ENCODE assay signal across 1 cellular context in genomic region chr2:27915191-27915590, GRCh38.
TF ChIP-seq lines count a peak whose summit lies in the region.

No MANE protein-coding gene starts in this region.

TF ChIP-seq in A549, 52 proteins besides CTCF, POLR2A, EP300 and RAD21 (continued from another document):
- TF ChIP-seq RCOR1 (IDR thresholded peaks at IDR 0.05; ENCODE audit: low read depth, low read length) = no peak
- no peak for TF ChIP-seq KDM1A (IDR thresholded peaks at IDR 0.05; ENCODE audit: low read depth)
- TF ChIP-seq CEBPB (IDR thresholded peaks at IDR 0.05) = no peak
- no peak for TF ChIP-seq ZFP36 (IDR thresholded peaks at IDR 0.05; ENCODE audit: borderline replicate concordance, partially characterized antibody)
- TF ChIP-seq, protein P1, sequence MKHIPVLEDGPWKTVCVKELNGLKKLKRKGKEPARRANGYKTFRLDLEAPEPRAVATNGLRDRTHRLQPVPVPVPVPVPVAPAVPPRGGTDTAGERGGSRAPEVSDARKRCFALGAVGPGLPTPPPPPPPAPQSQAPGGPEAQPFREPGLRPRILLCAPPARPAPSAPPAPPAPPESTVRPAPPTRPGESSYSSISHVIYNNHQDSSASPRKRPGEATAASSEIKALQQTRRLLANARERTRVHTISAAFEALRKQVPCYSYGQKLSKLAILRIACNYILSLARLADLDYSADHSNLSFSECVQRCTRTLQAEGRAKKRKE (CRISPR knock-in tag; IDR thresholded peaks at IDR 0.05; ENCODE audit: low read depth) = no peak
- TF ChIP-seq EHF (CRISPR knock-in tag; IDR thresholded peaks at IDR 0.05) = no peak
- TF ChIP-seq SMC3 (IDR thresholded peaks at IDR 0.05) = no peak
- no peak for TF ChIP-seq MYC (IDR thresholded peaks at IDR 0.05; ENCODE audit: borderline replicate concordance, low read length)
- no peak for TF ChIP-seq JUN (IDR thresholded peaks at IDR 0.05)
TF ChIP-seq in A549: peak in this region for 0.
